8 cellular contexts compared by ENCODE assay signal in genomic region chr6:27178001-27178730, GRCh38.
DNase-seq lines count a peak whose midpoint lies in the region; ATAC-seq and TF ChIP-seq lines count a peak whose summit lies in the region.

No MANE protein-coding gene starts in this region.

- CTCF ChIA-PET in CD4-positive, alpha-beta T cell (lab: Charles Lee) = interaction anchor here (0.6 to 3.0 kb wide), 16 partner anchors 15 to 1186 kb away, joined by 3 to 20 read pairs (median 3); partner anchors contain the start of gene ZNF184
- CTCF ChIA-PET in PC-9 (lab: Charles Lee) = interaction anchor here (0.7 to 1.7 kb wide), 8 partner anchors 10 to 973 kb away, joined by 3 to 16 read pairs (median 4); no protein-coding TSS in a partner anchor

- no peaks in the 10 kb centered on the region for H3K27me3 ChIP-seq in CD4-positive, alpha-beta T cell (ENCODE audit: control insufficient read depth, insufficient read depth, low read length)
- no peaks in the 10 kb centered on the region for H3K27me3 ChIP-seq in PC-9 (ENCODE audit: insufficient read depth, low read depth)
- H3K27me3 ChIP-seq in heart right ventricle = peaks cover 0 to 18% (median 8%) of the 10 kb centered on the region in 7 donors
- no peaks in the 10 kb centered on the region for H3K27me3 ChIP-seq in parathyroid adenoma (ENCODE audit: control insufficient read depth, insufficient read depth, low read length)

- DNase-seq in CD4-positive, alpha-beta T cell = peak in 3 of 10 experiments; percentile 11 to 48 (median 38)
- peak; percentile 70 to 80 for DNase-seq in PC-9
- no peak for DNase-seq in activated naive CD8-positive, alpha-beta T cell treated with anti-CD3 and anti-CD28 coated beads, Interleukin-2, amount 10 ng/mL, durations not matched to agents 7 days and 5 days
- DNase-seq in heart right ventricle = peak; percentile 22 to 54
- DNase-seq in GM19238 (ENCODE audit: insufficient read length, low spot score) = no peak

- peaks cover 25% of the 10 kb centered on the region for H3K36me3 Mint-ChIP-seq in CD4-positive, alpha-beta T cell (ENCODE audit: low read depth)
- peaks cover 1% of the 10 kb centered on the region for H3K36me3 Mint-ChIP-seq in activated naive CD8-positive, alpha-beta T cell treated with anti-CD3 and anti-CD28 coated beads, Interleukin-2, amount 10 ng/mL, durations not matched to agents 7 days and 5 days

- POLR2A ChIA-PET in CD4-positive, alpha-beta T cell (lab: Charles Lee) = interaction anchor here (0.5 to 3.2 kb wide), 24 partner anchors 7 to 1717 kb away, joined by 3 to 35 read pairs (median 6); partner anchors contain the start of genes POM121L2 and ZNF184
- POLR2A ChIA-PET in PC-9 (lab: Charles Lee; ENCODE audit: unreplicated experiment) = interaction anchor here (0.6 to 1.7 kb wide), 11 partner anchors 10 to 1364 kb away, joined by 3 to 24 read pairs (median 5); a partner anchor contains a TSS
- POLR2A ChIA-PET in activated naive CD8-positive, alpha-beta T cell treated with anti-CD3 and anti-CD28 coated beads, Interleukin-2, amount 10 ng/mL, durations not matched to agents 7 days and 5 days (lab: Charles Lee) = interaction anchor here (0.7 to 2.4 kb wide), 12 partner anchors 10 to 905 kb away, joined by 3 to 20 read pairs (median 6); a partner anchor contains a TSS

- no peaks in the 10 kb centered on the region for H4K20me1 ChIP-seq in PC-9 (ENCODE audit: insufficient read depth)

- ATAC-seq in CD4-positive, alpha-beta T cell (ENCODE audit: poor library complexity) = peak; percentile 58
- ATAC-seq in GM19035 (IDR thresholded peaks at IDR 0.05; ENCODE audit: unreplicated experiment) = peak; percentile 38
- peak; percentile 34 for ATAC-seq in HG03280 (IDR thresholded peaks at IDR 0.05; ENCODE audit: unreplicated experiment)
- ATAC-seq in activated naive CD8-positive, alpha-beta T cell treated with anti-CD3 and anti-CD28 coated beads, Interleukin-2, amount 10 ng/mL, durations not matched to agents 7 days and 5 days (ENCODE audit: low read depth) = peak; percentile 56
- peak; percentile 70 to 91 (median 79) for ATAC-seq in heart right ventricle

- intact Hi-C loops in CD4-positive, alpha-beta T cell (cut with DNase I, micrococcal nuclease) = loop anchor here (2.0 to 5.0 kb wide), 6 partner anchors 299 to 724 kb away; no protein-coding TSS in a partner anchor
- intact Hi-C loops in PC-9 (cut with micrococcal nuclease; ENCODE audit: unreplicated experiment) = loop anchor here (5.0 kb wide), 1 partner anchor 494 kb away; no protein-coding TSS in a partner anchor
- intact Hi-C loops in heart right ventricle (cut with DNase I) = loop anchor here in 7 of 10 donors (5.0 to 10.0 kb wide), 6 partner anchors 297 to 719 kb away; partner anchors contain the start of gene ZNF184 (in 1 of the 7)

- H3K4me3 Mint-ChIP-seq in CD4-positive, alpha-beta T cell = peak overlapping the region; percentile 99
- H3K4me3 Mint-ChIP-seq in activated naive CD8-positive, alpha-beta T cell treated with anti-CD3 and anti-CD28 coated beads, Interleukin-2, amount 10 ng/mL, durations not matched to agents 7 days and 5 days = peak overlapping the region; percentile 98

- no peaks in the 10 kb centered on the region for H3K9me3 Mint-ChIP-seq in CD4-positive, alpha-beta T cell
- peaks cover 2% of the 10 kb centered on the region for H3K9me3 Mint-ChIP-seq in activated naive CD8-positive, alpha-beta T cell treated with anti-CD3 and anti-CD28 coated beads, Interleukin-2, amount 10 ng/mL, durations not matched to agents 7 days and 5 days

- H2AFZ ChIP-seq in PC-9 = peak overlapping the region; percentile 100
- peak overlapping the region; percentile 99 for H2AFZ ChIP-seq in parathyroid adenoma

- H3K79me2 ChIP-seq in PC-9 (ENCODE audit: low read depth) = no peaks in the 10 kb centered on the region
- H3K79me2 ChIP-seq in parathyroid adenoma = no peaks in the 10 kb centered on the region

- no peak overlapping the region for H3K9ac ChIP-seq in parathyroid adenoma

- H3K36me3 ChIP-seq in PC-9 (ENCODE audit: low read depth) (no peaks in the 10 kb centered on the region), heart right ventricle (no peaks in the 10 kb centered on the region), parathyroid adenoma (ENCODE audit: control insufficient read depth, insufficient read depth, low read length) (no peaks in the 10 kb centered on the region)

- no peak overlapping the region for H3K27ac ChIP-seq in CD4-positive, alpha-beta T cell (ENCODE audit: low read depth, low read length)
- peak overlapping the region; percentile 67 for H3K27ac ChIP-seq in PC-9
- H3K27ac ChIP-seq in heart right ventricle = peak overlapping the region in 9 of 10 donors; percentile 23 to 84 (median 61)
- H3K27ac ChIP-seq in parathyroid adenoma = peak overlapping the region; percentile 81

- no peak for TF ChIP-seq CTCF in CD4-positive, alpha-beta T cell (IDR thresholded peaks at IDR 0.05)
- TF ChIP-seq CTCF in PC-9 (conservative IDR thresholded peaks at IDR 0.05) (peak; percentile 41), heart right ventricle (IDR thresholded peaks at IDR 0.05) (no peak), parathyroid adenoma (IDR thresholded peaks at IDR 0.05) (no peak)

- no peaks in the 10 kb centered on the region for H3K9me2 ChIP-seq in PC-9 (ENCODE audit: insufficient read depth)

- H3K4me3 ChIP-seq in PC-9 (peak overlapping the region; percentile 97), heart right ventricle (peak overlapping the region; percentile 73 to 100 (median 87)), parathyroid adenoma (ENCODE audit: low read depth, low read length) (peak overlapping the region; percentile 100)

- H3K27me3 Mint-ChIP-seq in CD4-positive, alpha-beta T cell = peaks cover 24% of the 10 kb centered on the region
- H3K27me3 Mint-ChIP-seq in activated naive CD8-positive, alpha-beta T cell treated with anti-CD3 and anti-CD28 coated beads, Interleukin-2, amount 10 ng/mL, durations not matched to agents 7 days and 5 days = peaks cover 39% of the 10 kb centered on the region

- 1 to 5% methylated on average over 30 of the region's 30 CpGs for WGBS in heart right ventricle, 2 donors

- H3K9me3 ChIP-seq in CD4-positive, alpha-beta T cell (ENCODE audit: control insufficient read depth, low read length) = no peaks in the 10 kb centered on the region
- no peaks in the 10 kb centered on the region for H3K9me3 ChIP-seq in PC-9 (ENCODE audit: insufficient read depth, low read depth)
- H3K9me3 ChIP-seq in heart right ventricle = no peaks in the 10 kb centered on the region
- no peaks in the 10 kb centered on the region for H3K9me3 ChIP-seq in parathyroid adenoma (ENCODE audit: control insufficient read depth, low read length)

- peaks cover 6% of the 10 kb centered on the region for H3F3A ChIP-seq in PC-9 (ENCODE audit: insufficient read depth, low read depth)

- H3K4me1 Mint-ChIP-seq in CD4-positive, alpha-beta T cell (ENCODE audit: low read depth) = peaks cover 24% of the 10 kb centered on the region
- peaks cover 8% of the 10 kb centered on the region for H3K4me1 Mint-ChIP-seq in activated naive CD8-positive, alpha-beta T cell treated with anti-CD3 and anti-CD28 coated beads, Interleukin-2, amount 10 ng/mL, durations not matched to agents 7 days and 5 days

- H3K4me2 ChIP-seq in PC-9 (peak overlapping the region; percentile 83), parathyroid adenoma (ENCODE audit: low read length) (peak overlapping the region; percentile 100)

- peak overlapping the region; percentile 100 for H3K27ac Mint-ChIP-seq in CD4-positive, alpha-beta T cell
- peak overlapping the region; percentile 91 for H3K27ac Mint-ChIP-seq in activated naive CD8-positive, alpha-beta T cell treated with anti-CD3 and anti-CD28 coated beads, Interleukin-2, amount 10 ng/mL, durations not matched to agents 7 days and 5 days

- no peaks in the 10 kb centered on the region; the same call in 1 of the 2 replicates for H3K4me1 ChIP-seq in PC-9 (replicated peaks; ENCODE audit: insufficient read depth)
- peaks cover 0 to 20% (median 7%) of the 10 kb centered on the region in 9 donors for H3K4me1 ChIP-seq in heart right ventricle
- H3K4me1 ChIP-seq in parathyroid adenoma = no peaks in the 10 kb centered on the region

- BruUV-seq in PC-9 (replicated peaks; lab: Mats Ljungman, UMichigan) = no TSS peak

Comparison
In these comparisons a context has a peak if more than half of its experiments do, and no peak if none do; other contexts are left out.
1. DNase-seq: peak in PC-9 (2 of 2) and heart right ventricle (2 of 2); none in activated naive CD8-positive, alpha-beta T cell treated with anti-CD3 and anti-CD28 coated beads, Interleukin-2, amount 10 ng/mL, durations not matched to agents 7 days and 5 days (single experiment) and GM19238 (single experiment).
2. Peak in every context shown above with its lines, with median percentiles within 50 percentile points of each other: ATAC-seq and H3K4me3 ChIP-seq.